23 cellular contexts compared by ENCODE assay signal in genomic region chr5:99378443-99378842, GRCh38.
"Had no signal": no experiment of that assay in that cellular context is flagged by ENCODE, and none has a peak within 500 bp of the region (broad histone marks: within the 10 kb centered on the region; RNA-seq: fewer than 3 reads in every experiment).

No MANE protein-coding gene starts in this region.

- H3K4me1 ChIP-seq: Peyer's patch had no signal

- H3K27me3 ChIP-seq: brain microvascular endothelial cell, Peyer's patch had no signal

- H3K27me3 Mint-ChIP-seq: activated B cell treated with CpG ODN at 0.5 μM for 24 hours; activated CD4-positive, alpha-beta memory T cell treated with anti-CD3 and anti-CD28 coated beads for 36 hours; activated CD4-positive, alpha-beta T cell treated with anti-CD3 and anti-CD28 coated beads, Interleukin-2, amount 10 ng/mL, durations not matched to agents 7 days and 5 days; activated naive CD4-positive, alpha-beta T cell treated with anti-CD3 and anti-CD28 coated beads, Interleukin-2, amount 10 ng/mL, durations not matched to agents 7 days and 5 days; activated naive CD8-positive, alpha-beta T cell treated with anti-CD3 and anti-CD28 coated beads for 36 hours; T-helper 17 cell had no signal

- H3K4me3 Mint-ChIP-seq: activated B cell treated with CpG ODN at 0.5 μM for 24 hours; activated CD4-positive, alpha-beta memory T cell treated with anti-CD3 and anti-CD28 coated beads for 36 hours; activated CD4-positive, alpha-beta T cell treated with anti-CD3 and anti-CD28 coated beads, Interleukin-2, amount 10 ng/mL, durations not matched to agents 7 days and 5 days; activated naive CD4-positive, alpha-beta T cell treated with anti-CD3 and anti-CD28 coated beads, Interleukin-2, amount 10 ng/mL, durations not matched to agents 7 days and 5 days; activated naive CD8-positive, alpha-beta T cell treated with anti-CD3 and anti-CD28 coated beads for 36 hours; activated T-cell treated with anti-CD3 and anti-CD28 coated beads, Interleukin-2, amount 50 U/mL, for 72 hours; T-helper 17 cell had no signal

- ATAC-seq: activated T-cell treated with anti-CD3 and anti-CD28 coated beads, Interleukin-2, amount 50 U/mL, for 72 hours; K562; T-helper 17 cell had no signal

- H3K27ac ChIP-seq: brain microvascular endothelial cell, cardiac muscle cell, Peyer's patch had no signal

- H3K27ac Mint-ChIP-seq: activated B cell treated with CpG ODN at 0.5 μM for 24 hours; activated CD4-positive, alpha-beta memory T cell treated with anti-CD3 and anti-CD28 coated beads for 36 hours; activated CD4-positive, alpha-beta T cell treated with anti-CD3 and anti-CD28 coated beads, Interleukin-2, amount 10 ng/mL, durations not matched to agents 7 days and 5 days; activated naive CD4-positive, alpha-beta T cell treated with anti-CD3 and anti-CD28 coated beads, Interleukin-2, amount 10 ng/mL, durations not matched to agents 7 days and 5 days; activated naive CD8-positive, alpha-beta T cell treated with anti-CD3 and anti-CD28 coated beads for 36 hours; activated T-cell treated with anti-CD3 and anti-CD28 coated beads, Interleukin-2, amount 50 U/mL, for 72 hours; activated T-helper 2 cell treated with anti-CD3 and anti-CD28 coated beads, Interferon-gamma antibody, Interleukin-2, Interleukin-4, amounts not matched to agents 10 μg/mL and 5 μg/mL and 100 μg/mL, durations not matched to agents 14 hours and 24 hours and 36 hours; T-helper 17 cell had no signal

- H3K36me3 ChIP-seq: brain microvascular endothelial cell, cardiac muscle cell, Peyer's patch had no signal

- DNase-seq: activated B cell treated with CpG ODN at 0.5 μM for 24 hours; activated CD4-positive, alpha-beta memory T cell treated with anti-CD3 and anti-CD28 coated beads for 36 hours; activated CD4-positive, alpha-beta T cell treated with anti-CD3 and anti-CD28 coated beads for 1 hour; activated CD4-positive, alpha-beta T cell treated with anti-CD3 and anti-CD28 coated beads, Interleukin-2, amount 10 ng/mL, durations not matched to agents 7 days and 5 days; activated gamma-delta T cell treated with Interleukin-2 at 50 U/mL for 16 hours; activated naive CD4-positive, alpha-beta T cell treated with anti-CD3 and anti-CD28 coated beads, Interleukin-2, amount 10 ng/mL, durations not matched to agents 7 days and 5 days; activated naive CD8-positive, alpha-beta T cell treated with anti-CD3 and anti-CD28 coated beads for 36 hours; activated T-cell treated with anti-CD3 and anti-CD28 coated beads, Interleukin-2, amount 50 U/mL, for 72 hours; brain microvascular endothelial cell; Kasumi-1; NCI-H1105 treated with DMSO at 0.1 percent for 48 hours; NCI-H146; NCI-H187 treated with DMSO at 0.1 percent for 48 hours; NCI-H2081 treated with DMSO at 0.1 percent for 48 hours; NCI-H446; NCI-H524; Peyer's patch; SHP77; T-helper 17 cell; T-helper 9 cell had no signal

- H3K9me3 ChIP-seq: Peyer's patch had no signal

- H3K36me3 Mint-ChIP-seq: activated CD4-positive, alpha-beta memory T cell treated with anti-CD3 and anti-CD28 coated beads for 36 hours; activated naive CD4-positive, alpha-beta T cell treated with anti-CD3 and anti-CD28 coated beads, Interleukin-2, amount 10 ng/mL, durations not matched to agents 7 days and 5 days; activated naive CD8-positive, alpha-beta T cell treated with anti-CD3 and anti-CD28 coated beads for 36 hours had no signal

- H3K4me1 Mint-ChIP-seq: activated B cell treated with CpG ODN at 0.5 μM for 24 hours; activated CD4-positive, alpha-beta T cell treated with anti-CD3 and anti-CD28 coated beads, Interleukin-2, amount 10 ng/mL, durations not matched to agents 7 days and 5 days; activated naive CD4-positive, alpha-beta T cell treated with anti-CD3 and anti-CD28 coated beads, Interleukin-2, amount 10 ng/mL, durations not matched to agents 7 days and 5 days; activated naive CD8-positive, alpha-beta T cell treated with anti-CD3 and anti-CD28 coated beads for 36 hours; T-helper 17 cell had no signal

- H3K4me3 ChIP-seq: cardiac muscle cell, K562, Peyer's patch had no signal
